ENCODE assay signal across 9 cellular contexts in genomic region chr1:27016376-27016775, GRCh38. TPM values are rescaled to one million over a fixed set of nuclear protein-coding genes. Genes with fewer than 3 reads are reported as not detected.
"Had no signal": no experiment of that assay in that cellular context is flagged by ENCODE, and none has a peak within 500 bp of the region (broad histone marks: within the 10 kb centered on the region; RNA-seq: fewer than 3 reads in every experiment).

No MANE protein-coding gene starts in this region.

- H3K4me3 ChIP-seq: GM23338, HAP-1 had no signal

- H3K4me2 ChIP-seq: GM23338 had no signal

- FAIRE-seq: HTR-8/SVneo had no signal

- H3K9me3 ChIP-seq: HAP-1 had no signal

- DNase-seq: H7, HFFc6, KG1 had no signal

- ATAC-seq: GM23338, HCT116 had no signal

- H3K36me3 ChIP-seq: HAP-1 had no signal

- H2AFZ ChIP-seq: GM23338 had no signal

RNA-seq across cellular contexts. Expression of gene TENT5B, which starts 3.7 kb away (rescaled TPM):
- polyA plus RNA-seq: IgD-negative memory B cell had no signal

RNA-seq across cellular contexts. Expression of gene TRNP1, which starts 22.9 kb away (rescaled TPM):
- polyA plus RNA-seq: IgD-negative memory B cell had no signal

RNA-seq across cellular contexts. Expression of gene KDF1, which starts 56.1 kb away (rescaled TPM):
- total RNA-seq: H4, HFFc6 had no signal
